Comparison of ENCODE assay signal across 1 cellular context in the genomic region with DNA sequence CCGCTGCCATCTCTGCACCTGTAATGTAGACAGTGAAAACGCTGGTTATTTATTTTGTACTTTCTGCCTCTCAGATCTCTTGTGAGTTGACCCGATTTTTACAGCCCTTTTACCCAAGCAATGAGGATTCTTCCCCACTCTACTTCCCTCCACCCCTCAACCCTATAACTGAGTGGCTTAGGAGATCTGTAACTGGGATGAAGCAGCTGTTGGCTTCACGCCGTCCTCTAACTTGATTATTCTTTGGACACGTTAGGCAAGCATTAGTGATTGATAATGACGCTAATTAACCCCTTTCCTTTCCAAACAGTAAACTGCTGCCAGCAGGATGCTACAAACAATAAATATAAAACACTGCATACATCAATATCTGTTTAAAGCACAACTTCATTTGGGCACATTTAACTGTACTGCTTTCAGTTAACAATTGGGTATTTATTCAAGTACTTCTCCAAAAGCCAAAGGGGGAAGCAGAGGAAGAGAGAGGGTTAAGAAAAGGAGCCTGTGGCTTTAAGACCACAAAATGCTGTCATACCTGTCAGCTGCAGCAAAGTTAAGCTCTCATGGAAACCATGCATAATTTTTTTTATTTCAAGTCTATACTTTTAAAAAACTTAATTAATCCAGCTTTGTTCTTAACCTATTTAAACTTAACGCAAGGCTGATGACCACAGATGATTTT.
TF ChIP-seq lines count a peak whose summit lies in the region.

No MANE protein-coding gene starts in this region.

TF ChIP-seq in K562, 482 proteins besides CTCF, POLR2A, EP300 and RAD21 (continued from another document):
- TF ChIP-seq, protein P1, sequence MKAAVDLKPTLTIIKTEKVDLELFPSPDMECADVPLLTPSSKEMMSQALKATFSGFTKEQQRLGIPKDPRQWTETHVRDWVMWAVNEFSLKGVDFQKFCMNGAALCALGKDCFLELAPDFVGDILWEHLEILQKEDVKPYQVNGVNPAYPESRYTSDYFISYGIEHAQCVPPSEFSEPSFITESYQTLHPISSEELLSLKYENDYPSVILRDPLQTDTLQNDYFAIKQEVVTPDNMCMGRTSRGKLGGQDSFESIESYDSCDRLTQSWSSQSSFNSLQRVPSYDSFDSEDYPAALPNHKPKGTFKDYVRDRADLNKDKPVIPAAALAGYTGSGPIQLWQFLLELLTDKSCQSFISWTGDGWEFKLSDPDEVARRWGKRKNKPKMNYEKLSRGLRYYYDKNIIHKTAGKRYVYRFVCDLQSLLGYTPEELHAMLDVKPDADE (conservative IDR thresholded peaks at IDR 0.05; ENCODE audit: control insufficient read depth, low read depth, low read length): no peak
- TF ChIP-seq MAX (CRISPR knock-in tag; IDR thresholded peaks at IDR 0.05): no peak
- TF ChIP-seq, protein P2, sequence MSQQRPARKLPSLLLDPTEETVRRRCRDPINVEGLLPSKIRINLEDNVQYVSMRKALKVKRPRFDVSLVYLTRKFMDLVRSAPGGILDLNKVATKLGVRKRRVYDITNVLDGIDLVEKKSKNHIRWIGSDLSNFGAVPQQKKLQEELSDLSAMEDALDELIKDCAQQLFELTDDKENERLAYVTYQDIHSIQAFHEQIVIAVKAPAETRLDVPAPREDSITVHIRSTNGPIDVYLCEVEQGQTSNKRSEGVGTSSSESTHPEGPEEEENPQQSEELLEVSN (IDR thresholded peaks at IDR 0.05; ENCODE audit: borderline replicate concordance in 1 of 2, extremely low read depth in 1 of 2, insufficient read depth in 1 of 2, insufficient read length in 1 of 2, low read depth in 1 of 2, low read length in 1 of 2, poor library complexity in 1 of 2, severe bottlenecking in 1 of 2): no peak
- no peak for TF ChIP-seq HNRNPH1 (optimal IDR thresholded peaks at IDR 0.05; ENCODE audit: low read depth, low read length)
